In the genomic region with DNA sequence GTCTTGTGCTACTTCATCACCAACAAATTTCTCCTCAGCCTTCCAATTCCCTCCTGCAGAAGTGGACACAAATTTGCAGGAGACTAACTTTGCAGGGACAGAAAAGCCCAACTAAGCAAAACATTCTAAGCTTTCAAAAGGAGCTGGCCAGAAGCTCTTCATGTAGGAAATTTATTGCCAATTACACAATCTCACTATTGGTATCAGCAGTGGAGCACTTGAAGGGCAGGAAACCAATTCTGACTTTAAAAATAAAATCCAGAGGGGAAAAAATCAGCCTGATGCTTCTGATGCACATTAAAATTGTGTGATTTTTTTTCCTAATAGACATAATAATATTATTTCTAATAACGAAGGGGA, we compare ENCODE assay signal across 15 cellular contexts.
"Had no signal": no experiment of that assay in that cellular context is flagged by ENCODE, and none has a peak within 500 bp of the region (broad histone marks: within the 10 kb centered on the region; RNA-seq: fewer than 3 reads in every experiment).

No MANE protein-coding gene starts in this region.

- H3K27me3 Mint-ChIP-seq: progenitor cell of endocrine pancreas had no signal

- H3K27me3 ChIP-seq: esophagus squamous epithelium, neutrophil, upper lobe of left lung had no signal

- H3K9me3 Mint-ChIP-seq: activated CD4-positive, alpha-beta memory T cell treated with anti-CD3 and anti-CD28 coated beads, Interleukin-2, amount 10 ng/mL, durations not matched to agents 7 days and 5 days had no signal

- H3K36me3 Mint-ChIP-seq: activated naive CD8-positive, alpha-beta T cell treated with anti-CD3 and anti-CD28 coated beads, Interleukin-2, amount 10 ng/mL, durations not matched to agents 7 days and 5 days; stimulated activated naive B cell treated with anti-CD40 and anti-IgM and Interleukin-4, amounts not matched to agents 10 μg/mL and 1 μg/mL and 100 μg/mL, for 72 hours; T-cell had no signal

- H3K27ac Mint-ChIP-seq: activated CD4-positive, alpha-beta memory T cell treated with anti-CD3 and anti-CD28 coated beads, Interleukin-2, amount 10 ng/mL, durations not matched to agents 7 days and 5 days; activated CD4-positive, alpha-beta T cell treated with anti-CD3 and anti-CD28 coated beads for 36 hours; activated naive CD8-positive, alpha-beta T cell treated with anti-CD3 and anti-CD28 coated beads, Interleukin-2, amount 10 ng/mL, durations not matched to agents 7 days and 5 days; activated T-cell treated with anti-CD3 and anti-CD28 coated beads, Interleukin-2, amount 50 U/mL, for 72 hours; mesothelial cell of epicardium; progenitor cell of endocrine pancreas; stimulated activated naive B cell treated with anti-CD40 and anti-IgM and Interleukin-4, amounts not matched to agents 10 μg/mL and 1 μg/mL and 100 μg/mL, for 72 hours; T-cell had no signal

- H3K27ac ChIP-seq: esophagus squamous epithelium, neutrophil, upper lobe of left lung, WERI-Rb-1 had no signal

- H3K36me3 ChIP-seq: esophagus squamous epithelium, neutrophil, upper lobe of left lung, WERI-Rb-1 had no signal

- H3K4me3 ChIP-seq: esophagus squamous epithelium, upper lobe of left lung had no signal

- H3K9me3 ChIP-seq: esophagus squamous epithelium, neutrophil, upper lobe of left lung had no signal

- H3K4me3 Mint-ChIP-seq: activated CD4-positive, alpha-beta memory T cell treated with anti-CD3 and anti-CD28 coated beads, Interleukin-2, amount 10 ng/mL, durations not matched to agents 7 days and 5 days; activated CD4-positive, alpha-beta T cell treated with anti-CD3 and anti-CD28 coated beads for 36 hours; activated naive CD8-positive, alpha-beta T cell treated with anti-CD3 and anti-CD28 coated beads, Interleukin-2, amount 10 ng/mL, durations not matched to agents 7 days and 5 days; activated T-cell treated with anti-CD3 and anti-CD28 coated beads, Interleukin-2, amount 50 U/mL, for 72 hours; mesothelial cell of epicardium; stimulated activated naive B cell treated with anti-CD40 and anti-IgM and Interleukin-4, amounts not matched to agents 10 μg/mL and 1 μg/mL and 100 μg/mL, for 72 hours; T-cell had no signal

- ATAC-seq: activated CD4-positive, alpha-beta T cell treated with anti-CD3 and anti-CD28 coated beads for 36 hours; activated T-cell treated with anti-CD3 and anti-CD28 coated beads, Interleukin-2, amount 50 U/mL, for 72 hours; stimulated activated naive B cell treated with anti-CD40 and anti-IgM and Interleukin-4, amounts not matched to agents 10 μg/mL and 1 μg/mL and 100 μg/mL, for 72 hours; T-cell had no signal

- DNase-seq: activated CD4-positive, alpha-beta memory T cell treated with anti-CD3 and anti-CD28 coated beads, Interleukin-2, amount 10 ng/mL, durations not matched to agents 7 days and 5 days; activated CD4-positive, alpha-beta T cell treated with anti-CD3 and anti-CD28 coated beads for 36 hours; activated gamma-delta T cell treated with Interleukin-2 at 50 U/mL for 16 hours; activated naive CD8-positive, alpha-beta T cell treated with anti-CD3 and anti-CD28 coated beads, Interleukin-2, amount 10 ng/mL, durations not matched to agents 7 days and 5 days; activated T-cell treated with anti-CD3 and anti-CD28 coated beads, Interleukin-2, amount 50 U/mL, for 72 hours; esophagus squamous epithelium; kidney; stimulated activated CD4-positive, alpha-beta T cell treated with anti-CD3 and anti-CD28 coated beads, Interleukin-2, amount 100 ng/mL, for 24 hours; stimulated activated naive B cell treated with anti-CD40 and anti-IgM and Interleukin-4, amounts not matched to agents 10 μg/mL and 1 μg/mL and 100 μg/mL, for 72 hours; T-cell; WERI-Rb-1 had no signal

- H3K4me1 Mint-ChIP-seq: activated CD4-positive, alpha-beta T cell treated with anti-CD3 and anti-CD28 coated beads for 36 hours; stimulated activated naive B cell treated with anti-CD40 and anti-IgM and Interleukin-4, amounts not matched to agents 10 μg/mL and 1 μg/mL and 100 μg/mL, for 72 hours; T-cell had no signal
